In genomic region chr16:30179195-30179594, GRCh38 we compare ENCODE assay signal across 7 cellular contexts.
"Had no signal": no experiment of that assay in that cellular context is flagged by ENCODE, and none has a peak within 500 bp of the region (broad histone marks: within the 10 kb centered on the region; RNA-seq: fewer than 3 reads in every experiment).

No MANE protein-coding gene starts in this region.

- FAIRE-seq: HTR-8/SVneo, K562 had no signal

- H3K27ac Mint-ChIP-seq: IgD-negative memory B cell had no signal

- H3K9me3 Mint-ChIP-seq: IgD-negative memory B cell had no signal

- DNase-seq: IMR-90, KBM-7, KG1 had no signal

- ATAC-seq: K562 had no signal

- H3K27ac ChIP-seq: HL-60 had no signal

- H3K27me3 Mint-ChIP-seq: IgD-negative memory B cell had no signal

- H3K4me3 ChIP-seq: K562 had no signal
